21 cellular contexts compared by ENCODE assay signal in the genomic region with DNA sequence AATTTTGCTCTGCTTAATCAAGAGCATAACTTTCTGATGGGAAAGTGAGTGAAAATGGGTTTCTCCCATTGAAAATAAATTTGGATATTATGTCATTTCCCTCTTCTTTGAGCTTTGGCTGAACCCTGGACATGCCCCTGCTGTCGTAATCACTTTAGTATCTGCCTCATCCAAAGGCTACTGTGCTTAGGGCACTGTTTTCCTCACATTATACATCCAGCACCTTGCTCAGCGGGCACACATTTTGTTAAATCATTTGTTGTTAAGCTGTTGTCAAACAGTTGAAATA.
"Had no signal": no experiment of that assay in that cellular context is flagged by ENCODE, and none has a peak within 500 bp of the region (broad histone marks: within the 10 kb centered on the region; RNA-seq: fewer than 3 reads in every experiment).

No MANE protein-coding gene starts in this region.

- DNase-seq: activated CD4-positive, alpha-beta T cell treated with anti-CD3 and anti-CD28 coated beads, Interleukin-2, amount 50 U/mL, for 48 hours; activated naive CD4-positive, alpha-beta T cell; activated naive CD8-positive, alpha-beta T cell treated with anti-CD3 and anti-CD28 coated beads for 36 hours; activated T-cell treated with anti-CD3 and anti-CD28 coated beads for 4 hours; amniotic stem cell; effector memory CD8-positive, alpha-beta T cell; esophagus squamous epithelium; foreskin keratinocyte; glutamatergic neuron; hippocampal formation; islet precursor cell; occipital lobe; retina; stimulated activated CD4-positive, alpha-beta T cell treated with anti-CD3 and anti-CD28 coated beads, Interleukin-2, amount 100 ng/mL, for 24 hours; SW 1271; T-helper 2 cell had no signal

- H3K4me3 Mint-ChIP-seq: activated naive CD8-positive, alpha-beta T cell treated with anti-CD3 and anti-CD28 coated beads for 36 hours; stimulated activated naive CD8-positive, alpha-beta T cell treated with anti-CD3 and anti-CD28 coated beads, Interleukin-15, Interleukin-2, amounts not matched to agents 100 ng/mL and 50 ng/mL, for 24 hours; type B pancreatic cell had no signal

- H3K36me3 Mint-ChIP-seq: activated naive CD8-positive, alpha-beta T cell treated with anti-CD3 and anti-CD28 coated beads for 36 hours; natural killer cell treated with Interleukin-12 subunit alpha and Interleukin-12 subunit beta and Interleukin-15 and Interleukin-18, amount 100 ng/mL, for 72 hours; type B pancreatic cell had no signal

- H3K4me1 ChIP-seq: foreskin keratinocyte had no signal

- H3K27me3 Mint-ChIP-seq: activated naive CD8-positive, alpha-beta T cell treated with anti-CD3 and anti-CD28 coated beads for 36 hours; effector memory CD8-positive, alpha-beta T cell; natural killer cell treated with Interleukin-12 subunit alpha and Interleukin-12 subunit beta and Interleukin-15 and Interleukin-18, amount 100 ng/mL, for 72 hours; stimulated activated naive CD8-positive, alpha-beta T cell treated with anti-CD3 and anti-CD28 coated beads, Interleukin-15, Interleukin-2, amounts not matched to agents 100 ng/mL and 50 ng/mL, for 24 hours had no signal

- H3K27me3 ChIP-seq: cardiac muscle cell, esophagus squamous epithelium, foreskin keratinocyte had no signal

- H3K27ac ChIP-seq: cardiac muscle cell, esophagus squamous epithelium, foreskin keratinocyte, VCaP had no signal

- ATAC-seq: foreskin keratinocyte; natural killer cell treated with Interleukin-12 subunit alpha and Interleukin-12 subunit beta and Interleukin-15 and Interleukin-18, amount 100 ng/mL, for 72 hours had no signal

- H3K9me3 Mint-ChIP-seq: effector memory CD8-positive, alpha-beta T cell; natural killer cell treated with Interleukin-12 subunit alpha and Interleukin-12 subunit beta and Interleukin-15 and Interleukin-18, amount 100 ng/mL, for 72 hours; stimulated activated naive CD8-positive, alpha-beta T cell treated with anti-CD3 and anti-CD28 coated beads, Interleukin-15, Interleukin-2, amounts not matched to agents 100 ng/mL and 50 ng/mL, for 24 hours; type B pancreatic cell had no signal

- H3K9me3 ChIP-seq: esophagus squamous epithelium had no signal

- H3K4me3 ChIP-seq: cardiac muscle cell, esophagus squamous epithelium had no signal

- H3K27ac Mint-ChIP-seq: activated naive CD8-positive, alpha-beta T cell treated with anti-CD3 and anti-CD28 coated beads for 36 hours; natural killer cell treated with Interleukin-12 subunit alpha and Interleukin-12 subunit beta and Interleukin-15 and Interleukin-18, amount 100 ng/mL, for 72 hours; stimulated activated naive CD8-positive, alpha-beta T cell treated with anti-CD3 and anti-CD28 coated beads, Interleukin-15, Interleukin-2, amounts not matched to agents 100 ng/mL and 50 ng/mL, for 24 hours; type B pancreatic cell had no signal

- H3K36me3 ChIP-seq: cardiac muscle cell, esophagus squamous epithelium had no signal
